ENCODE assay signal across 22 cellular contexts in the genomic region with DNA sequence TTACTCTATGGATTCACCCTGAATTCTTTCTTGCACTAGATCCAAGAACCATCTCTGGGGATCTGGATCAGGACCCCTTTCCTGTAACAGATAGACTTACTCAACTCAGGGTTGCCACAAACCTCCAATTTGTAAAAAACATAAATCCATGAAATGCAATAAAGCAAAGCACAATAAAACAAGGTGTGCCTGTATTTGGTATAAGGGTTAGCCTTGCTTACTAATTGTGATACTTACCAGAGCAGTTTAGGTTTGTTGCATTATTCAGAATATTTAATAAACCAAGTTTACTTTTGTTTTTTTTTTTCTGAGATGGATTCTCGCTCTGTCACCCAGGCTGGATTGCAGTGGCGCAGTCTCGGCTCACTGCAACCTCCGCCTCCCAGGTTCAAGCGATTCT.
"Had no signal": no experiment of that assay in that cellular context is flagged by ENCODE, and none has a peak within 500 bp of the region (broad histone marks: within the 10 kb centered on the region; RNA-seq: fewer than 3 reads in every experiment).

No MANE protein-coding gene starts in this region.

- H3K27ac Mint-ChIP-seq: immature natural killer cell; naive B cell; naive thymus-derived CD8-positive, alpha-beta T cell had no signal

- DNase-seq: dermis blood vessel endothelial cell; dorsolateral prefrontal cortex; effector CD4-positive, alpha-beta T cell; effector memory CD4-positive, alpha-beta T cell; foreskin keratinocyte; heart left ventricle; hypothalamus; immature natural killer cell; islet precursor cell; kidney; kidney glomerular epithelial cell; left lung; left ventricle myocardium superior; lower lobe of right lung; mesenchymal stem cell; midbrain; naive B cell; naive thymus-derived CD8-positive, alpha-beta T cell had no signal

- H3K4me3 ChIP-seq: coronary artery, dorsolateral prefrontal cortex, esophagus muscularis mucosa, gastroesophageal sphincter, heart left ventricle, hepatocyte, left lung, lower lobe of right lung had no signal

- H3K27me3 Mint-ChIP-seq: naive B cell had no signal

- H3K4me2 ChIP-seq: hepatocyte had no signal

- H3K4me1 Mint-ChIP-seq: immature natural killer cell; naive B cell; naive thymus-derived CD8-positive, alpha-beta T cell had no signal

- H2AFZ ChIP-seq: hepatocyte had no signal

- H3K36me3 ChIP-seq: esophagus muscularis mucosa, gastroesophageal sphincter, heart left ventricle, left lung, lower lobe of right lung had no signal

- H3K79me2 ChIP-seq: hepatocyte had no signal

- H3K9me3 ChIP-seq: esophagus muscularis mucosa, gastroesophageal sphincter, heart left ventricle, left lung, lower lobe of right lung had no signal

- H3K4me1 ChIP-seq: esophagus muscularis mucosa, foreskin keratinocyte, gastroesophageal sphincter, heart left ventricle, left lung, lower lobe of right lung had no signal

- ATAC-seq: foreskin keratinocyte; gastroesophageal sphincter; heart left ventricle; left lung; left ventricle myocardium superior; lower lobe of right lung; naive thymus-derived CD8-positive, alpha-beta T cell had no signal

- H3K27ac ChIP-seq: coronary artery, dorsolateral prefrontal cortex, esophagus muscularis mucosa, foreskin keratinocyte, gastroesophageal sphincter, heart left ventricle, hepatocyte, left lung, lower lobe of right lung had no signal

- H3K27me3 ChIP-seq: esophagus muscularis mucosa, gastroesophageal sphincter, heart left ventricle, hepatocyte, left lung had no signal

- H3K4me3 Mint-ChIP-seq: immature natural killer cell; naive B cell; naive thymus-derived CD8-positive, alpha-beta T cell had no signal

- H3K36me3 Mint-ChIP-seq: immature natural killer cell, naive B cell had no signal
